Comparison of ENCODE assay signal across 8 cellular contexts in the genomic region with DNA sequence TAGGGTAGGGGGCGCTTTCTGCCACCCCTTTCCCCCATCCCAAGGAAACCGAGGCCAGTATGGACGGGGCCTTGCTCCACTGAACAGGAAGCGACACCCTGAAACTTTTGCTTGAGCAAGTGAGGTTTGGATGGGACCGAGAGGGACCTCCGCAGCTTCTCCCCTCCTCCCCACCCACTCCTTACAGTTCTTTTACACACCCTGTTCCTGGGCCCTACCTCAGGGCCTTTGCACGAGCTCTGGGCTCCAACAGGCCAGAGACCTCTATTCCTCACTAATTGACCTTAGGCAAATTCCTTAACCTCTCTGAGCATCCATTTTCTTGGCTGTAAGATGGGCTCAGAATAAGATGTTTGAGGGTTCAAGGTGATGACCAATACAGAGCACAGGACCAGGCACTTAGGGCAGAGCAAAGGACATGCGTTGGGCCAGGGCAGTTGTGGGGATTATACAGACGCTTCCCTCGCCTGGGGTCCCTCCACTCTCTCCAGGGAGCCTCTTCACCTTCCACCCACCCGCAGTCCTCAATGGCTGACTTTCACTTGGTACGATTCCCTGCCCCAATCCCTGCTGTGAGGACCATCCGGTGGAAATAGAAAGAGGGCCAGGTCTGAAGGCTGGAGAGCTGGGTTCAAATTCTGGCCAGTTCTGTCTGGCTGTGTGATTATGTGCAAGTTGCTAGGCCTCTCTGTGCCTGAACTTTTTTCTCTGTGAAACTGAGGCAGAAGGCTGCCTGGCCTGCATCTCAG.
DNase-seq lines count a peak whose midpoint lies in the region; ATAC-seq, FAIRE-seq and TF ChIP-seq lines count a peak whose summit lies in the region.

No MANE protein-coding gene starts in this region.

- DNase-seq in A549 (ENCODE audit: low read depth in 1 of 2, low spot score in 1 of 2) (no peak), IMR-90 (no peak), choroid plexus epithelial cell (ENCODE audit: low read depth) (no peak), naive B cell (no peak), NAMALWA (ENCODE audit: low spot score) (no peak), frontal cortex (ENCODE audit: low spot score in 2 of 2) (no peak)

- no peak overlapping the region; the same call in 1 of the 2 replicates for H3K23ac ChIP-seq in IMR-90 (ENCODE audit: low read depth, low read length)

- peak overlapping the region; percentile 52; the same call in 1 of the 2 replicates for H2AK5ac ChIP-seq in IMR-90 (ENCODE audit: low read depth, low read length)

- H2BK120ac ChIP-seq in IMR-90 (ENCODE audit: low read depth, low read length) = peak overlapping the region; percentile 42; the same call in 1 of the 2 replicates

- TF ChIP-seq POLR2A in A549 (IDR thresholded peaks at IDR 0.05; ENCODE audit: low read length) (no peak), IMR-90 (IDR thresholded peaks at IDR 0.05; ENCODE audit: low read depth, low read length) (no peak)

- CTCF ChIA-PET in A549 (lab: Yijun Ruan, JAX) = interaction anchor here (0.6 to 1.0 kb wide), 3 partner anchors 14 to 98 kb away, joined by 3 to 4 read pairs (median 4); no protein-coding TSS in a partner anchor
- CTCF ChIA-PET in IMR-90 (lab: Yijun Ruan, JAX) = no interaction called here

- H4K91ac ChIP-seq in IMR-90 (ENCODE audit: insufficient read depth, low read depth, low read length) = peak overlapping the region; percentile 72

- H2AK9ac ChIP-seq in IMR-90 (replicated peaks; ENCODE audit: low read depth, low read length, poor library complexity) = peak overlapping the region; percentile 87

- H3K27ac ChIP-seq in A549 = peak overlapping the region in 1 of 2 experiments; percentile 24; a peak in 1 of 6 replicates
- H3K27ac ChIP-seq in IMR-90 (ENCODE audit: insufficient read depth, low read length) = peak overlapping the region; percentile 8; the same call in 1 of the 2 replicates

- TF ChIP-seq CTCF in A549 (IDR thresholded peaks at IDR 0.05) (no peak), IMR-90 (conservative IDR thresholded peaks at IDR 0.05; ENCODE audit: low read depth, low read length) (no peak), choroid plexus epithelial cell (conservative IDR thresholded peaks at IDR 0.05; ENCODE audit: low read depth, low read length) (no peak)

- H2AFZ ChIP-seq in IMR-90 (replicated peaks; ENCODE audit: low read length, poor library complexity) = peak overlapping the region; percentile 98

- H3K4me1 ChIP-seq in A549 = 0 out of 3 replicates have a peak, but pooled peaks cover 5% of the 10 kb centered on the region
- H3K4me1 ChIP-seq in IMR-90 (ENCODE audit: control insufficient read depth, insufficient read depth, low read length) = peaks cover 4% of the 10 kb centered on the region; the same call in 1 of the 2 replicates

- no peaks in the 10 kb centered on the region for H3K36me3 Mint-ChIP-seq in naive B cell

- TF ChIP-seq RAD21 in A549 (conservative IDR thresholded peaks at IDR 0.05 in 1 of 2, IDR thresholded peaks at IDR 0.05 in 1 of 2) (no peak), IMR-90 (IDR thresholded peaks at IDR 0.05; ENCODE audit: low read length) (no peak)

- peaks cover 9% of the 10 kb centered on the region for H3K27me3 ChIP-seq in IMR-90 (ENCODE audit: control insufficient read depth, insufficient read depth, low read length)

- no peak overlapping the region for H3K4me3 ChIP-seq in A549
- no peak overlapping the region for H3K4me3 ChIP-seq in IMR-90 (ENCODE audit: insufficient read depth, low read depth, low read length)
- peak overlapping the region; percentile 57 for H3K4me3 ChIP-seq in choroid plexus epithelial cell (ENCODE audit: low read depth, low read length)

- H3K9me3 ChIP-seq in A549 (no peaks in the 10 kb centered on the region), IMR-90 (ENCODE audit: control insufficient read depth, insufficient read depth, low read length) (no peaks in the 10 kb centered on the region)

- H3K18ac ChIP-seq in IMR-90 (ENCODE audit: low read depth, low read length) = no peak overlapping the region

- no peaks in the 10 kb centered on the region for H3K27me3 Mint-ChIP-seq in naive B cell

- H3K4ac ChIP-seq in IMR-90 (ENCODE audit: low read depth, low read length) = peak overlapping the region; percentile 41; the same call in 1 of the 2 replicates

- no peak overlapping the region; the same call in 2 of the 3 replicates for H2BK15ac ChIP-seq in IMR-90 (ENCODE audit: low read depth, low read length)

- ATAC-seq in A549 (no peak), IMR-90 (ENCODE audit: low read depth) (no peak), naive B cell (ENCODE audit: low read depth in 2 of 2) (no peak), GM18517 (IDR thresholded peaks at IDR 0.05; ENCODE audit: unreplicated experiment) (no peak), HG02623 (IDR thresholded peaks at IDR 0.05; ENCODE audit: unreplicated experiment) (no peak)

- peak overlapping the region; percentile 55; the same call in 1 of the 2 replicates for H3K14ac ChIP-seq in IMR-90 (replicated peaks; ENCODE audit: low read depth, low read length)

- dilution Hi-C loops in IMR-90 (cut with HindIII; ENCODE audit: low sequenced_read_pairs, unreplicated experiment) = no loop called here

- FAIRE-seq in A549 (lab: Jason Lieb, UNC) = no peak
- FAIRE-seq in frontal cortex (lab: Jason Lieb, UNC) = no peak

- H3K9ac ChIP-seq in IMR-90 (ENCODE audit: low read depth, low read length) = peak overlapping the region; percentile 77

- TF ChIP-seq EP300 in A549 (IDR thresholded peaks at IDR 0.05) = no peak

- POLR2A ChIA-PET in A549 (lab: Yijun Ruan, JAX) = no interaction called here
- POLR2A ChIA-PET in IMR-90 (lab: Charles Lee; ENCODE audit: unreplicated experiment) = no interaction called here

- peak overlapping the region; percentile 55 to 94 (median 86) for H3K4me3 Mint-ChIP-seq in naive B cell

- H4K8ac ChIP-seq in IMR-90 (ENCODE audit: low read depth in 2 of 2, low read length in 2 of 2) = peak overlapping the region; percentile 73 to 92; a peak in 3 of 4 replicates

- BruUV-seq in IMR-90 (replicated peaks; lab: Mats Ljungman, UMichigan) = no TSS peak

- H3K56ac ChIP-seq in IMR-90 (ENCODE audit: extremely low read depth, insufficient read depth, low read length) = no peak overlapping the region

- intact Hi-C loops in IMR-90 (cut with micrococcal nuclease) = no loop called here

- H3K9me3 Mint-ChIP-seq in naive B cell = no peaks in the 10 kb centered on the region

- in situ Hi-C loops in IMR-90 (cut with MboI; ENCODE audit: low sequenced_read_pairs) = no loop called here

- WGBS in A549 (ENCODE audit: missing lambda C conversion rate) = 92% methylated on average over 13 of the region's 13 CpGs
- WGBS in IMR-90 (ENCODE audit: extremely low coverage in 2 of 2, insufficient read length in 1 of 2), 2 experiments = 88% methylated on average over 2 of the region's 13 CpGs; no CpG with 5 or more reads in 1 of the 2 experiments

- no peaks in the 10 kb centered on the region; the same call in 1 of the 2 replicates for H3K9me1 ChIP-seq in IMR-90 (ENCODE audit: insufficient read depth, low read length)

- peak overlapping the region; percentile 65; the same call in 1 of the 2 replicates for H4K5ac ChIP-seq in IMR-90 (ENCODE audit: low read depth, low read length)

- peak overlapping the region; percentile 91 to 98 (median 96) for H3K27ac Mint-ChIP-seq in naive B cell

- H2BK20ac ChIP-seq in IMR-90 (ENCODE audit: low read depth, low read length) = no peak overlapping the region

- no peak overlapping the region for H2BK5ac ChIP-seq in IMR-90 (ENCODE audit: low read depth, low read length, poor library complexity, severe bottlenecking)

- no peaks in the 10 kb centered on the region for H4K20me1 ChIP-seq in IMR-90 (ENCODE audit: insufficient read depth, low read length)

- H3K4me1 Mint-ChIP-seq in naive B cell = peaks cover 10 to 24% (median 24%) of the 10 kb centered on the region in 3 donors

- no peaks in the 10 kb centered on the region for H3K79me1 ChIP-seq in IMR-90 (ENCODE audit: low read depth in 1 of 2, low read length in 2 of 2)

- no peak overlapping the region for H3K4me2 ChIP-seq in A549
- no peak overlapping the region for H3K4me2 ChIP-seq in IMR-90 (ENCODE audit: low read depth, low read length)

- no peaks in the 10 kb centered on the region for H3K36me3 ChIP-seq in IMR-90 (ENCODE audit: control insufficient read depth, insufficient read depth, low read length)

TF ChIP-seq in A549, 52 proteins besides CTCF, POLR2A, EP300 and RAD21:
- peak; percentile 35 for TF ChIP-seq ZFP36 (IDR thresholded peaks at IDR 0.05; ENCODE audit: borderline replicate concordance, partially characterized antibody)
- TF ChIP-seq BHLHE40 (IDR thresholded peaks at IDR 0.05; ENCODE audit: low read depth, low read length) = no peak
TF ChIP-seq in A549: peak in this region for 1.

TF ChIP-seq in IMR-90, 13 proteins besides CTCF, POLR2A, EP300 and RAD21 (continues in another document):
- no peak for TF ChIP-seq MXI1 (IDR thresholded peaks at IDR 0.05; ENCODE audit: borderline replicate concordance, low read depth, low read length)
- no peak for TF ChIP-seq BHLHE40 (IDR thresholded peaks at IDR 0.05; ENCODE audit: low read depth, low read length)
- no peak for TF ChIP-seq FOS (IDR thresholded peaks at IDR 0.05; ENCODE audit: low read depth, low read length)
- TF ChIP-seq CHD1 (IDR thresholded peaks at IDR 0.05; ENCODE audit: low read depth, low read length) = no peak
- TF ChIP-seq RCOR1 (IDR thresholded peaks at IDR 0.05; ENCODE audit: insufficient replicate concordance, low read length) = no peak
- TF ChIP-seq MAFK (IDR thresholded peaks at IDR 0.05; ENCODE audit: low read depth, low read length) = no peak
- TF ChIP-seq CEBPB (IDR thresholded peaks at IDR 0.05; ENCODE audit: low read depth, low read length) = no peak
- no peak for TF ChIP-seq RFX5 (IDR thresholded peaks at IDR 0.05; ENCODE audit: low read depth, low read length)
- TF ChIP-seq SMC3 (IDR thresholded peaks at IDR 0.05; ENCODE audit: low read depth, low read length) = no peak
- no peak for TF ChIP-seq NFE2L2 (IDR thresholded peaks at IDR 0.05; ENCODE audit: low read depth, low read length)
- TF ChIP-seq MAZ (IDR thresholded peaks at IDR 0.05; ENCODE audit: borderline replicate concordance, low read depth, low read length) = no peak
- no peak for TF ChIP-seq ELK1 (IDR thresholded peaks at IDR 0.05; ENCODE audit: borderline replicate concordance, low read depth, low read length)
